In genomic region chr3:38601971-38602550, GRCh38 we compare ENCODE assay signal across 25 cellular contexts. TPM values are rescaled to one million over a fixed set of nuclear protein-coding genes. Genes with fewer than 3 reads are reported as not detected.
DNase-seq lines count a peak whose midpoint lies in the region; FAIRE-seq and TF ChIP-seq lines count a peak whose summit lies in the region.
"Had no signal": no experiment of that assay in that cellular context is flagged by ENCODE, and none has a peak within 500 bp of the region (broad histone marks: within the 10 kb centered on the region; RNA-seq: fewer than 3 reads in every experiment).

No MANE protein-coding gene starts in this region.

- H3K4me3 ChIP-seq in retinal pigment epithelial cell (ENCODE audit: low read length) = no peak overlapping the region
- H3K4me3 ChIP-seq: SK-N-MC had no signal

- FAIRE-seq in D721Med (lab: Jason Lieb, UNC) = peak; percentile 77
- FAIRE-seq: RCC 7860 had no signal

- peaks cover 6% of the 10 kb centered on the region for H3K4me1 Mint-ChIP-seq in glutamatergic neuron (ENCODE audit: low read depth, unreplicated experiment)
- H3K4me1 Mint-ChIP-seq in nephron progenitor cell = peaks cover 4% of the 10 kb centered on the region
- H3K4me1 Mint-ChIP-seq: CD14-positive monocyte had no signal

- H3K27me3 Mint-ChIP-seq in glutamatergic neuron (ENCODE audit: unreplicated experiment) (peaks cover 11% of the 10 kb centered on the region), nephron progenitor cell (ENCODE audit: low read depth, poor library complexity) (peaks cover 10% of the 10 kb centered on the region)

- DNase-seq in D721Med (ENCODE audit: insufficient read length, low spot score) (peak; percentile 71), NCI-H82 treated with DMSO at 0.1 percent for 48 hours (lab: John Stamatoyannopoulos, UW; ENCODE audit: unreplicated experiment) (peak; percentile 99), glutamatergic neuron (no peak), retinal pigment epithelial cell (ENCODE audit: low read depth) (peak; percentile 91), nephron progenitor cell (no peak), hippocampal formation (lab: John Stamatoyannopoulos, UW) (no peak), NCI-H2196 (lab: John Stamatoyannopoulos, UW; ENCODE audit: unreplicated experiment) (no peak)
- DNase-seq in activated CD8-positive, alpha-beta memory T cell treated with anti-CD3 and anti-CD28 coated beads for 24 hours = no peak
- DNase-seq: AML-193; GDM1; HCEC 1CT; Karpas-422; NCI-H1048; NCI-H1436; NCI-H1930; NCI-H345; NCI-H526 treated with DMSO at 0.1 percent for 48 hours; NK-92 treated with Interleukin-12 subunit alpha and Interleukin-12 subunit beta, amount 100 ng/mL, for 24 hours; Right ventricle myocardium superior had no signal

- H3K27ac Mint-ChIP-seq in glutamatergic neuron (ENCODE audit: unreplicated experiment) = peak overlapping the region; percentile 67
- no peak overlapping the region for H3K27ac Mint-ChIP-seq in nephron progenitor cell
- H3K27ac Mint-ChIP-seq: CD14-positive monocyte, IgD-negative memory B cell had no signal

- peaks cover 3% of the 10 kb centered on the region for H3K36me3 Mint-ChIP-seq in glutamatergic neuron (ENCODE audit: unreplicated experiment)
- no peaks in the 10 kb centered on the region for H3K36me3 Mint-ChIP-seq in nephron progenitor cell (ENCODE audit: low read depth)
- H3K36me3 Mint-ChIP-seq: CD14-positive monocyte had no signal

- H3K9me3 Mint-ChIP-seq in glutamatergic neuron (ENCODE audit: unreplicated experiment) = peaks cover 19% of the 10 kb centered on the region
- no peaks in the 10 kb centered on the region for H3K9me3 Mint-ChIP-seq in nephron progenitor cell

- TF ChIP-seq CTCF in D721Med (IDR thresholded peaks at IDR 0.05; ENCODE audit: insufficient read depth, missing control alignments) = no peak
- TF ChIP-seq CTCF in glutamatergic neuron (IDR thresholded peaks at IDR 0.05; ENCODE audit: partially characterized antibody, unreplicated experiment) = no peak
- no peak for TF ChIP-seq CTCF in retinal pigment epithelial cell (conservative IDR thresholded peaks at IDR 0.05; ENCODE audit: low read depth, low read length)
- no peak for TF ChIP-seq CTCF in nephron progenitor cell (IDR thresholded peaks at IDR 0.05)

- H3K4me3 Mint-ChIP-seq in glutamatergic neuron (ENCODE audit: unreplicated experiment) (no peak overlapping the region), nephron progenitor cell (no peak overlapping the region)
- H3K4me3 Mint-ChIP-seq: CD14-positive monocyte, IgD-negative memory B cell had no signal

RNA-seq across cellular contexts. Expression of gene SCN5A, which starts 47.4 kb away (rescaled TPM):
- total RNA-seq in glutamatergic neuron (ENCODE audit: unreplicated experiment) = 4.8 TPM
- total RNA-seq: MCF 10A, OCI-LY7 had no signal

Comparison
In these comparisons a context has a peak if more than half of its experiments do, and no peak if none do; other contexts are left out.
1. DNase-seq: peak in D721Med (single experiment), NCI-H82 treated with DMSO at 0.1 percent for 48 hours (single experiment) and retinal pigment epithelial cell (single experiment); none in glutamatergic neuron (single experiment), nephron progenitor cell (single experiment), hippocampal formation (0 of 2), activated CD8-positive, alpha-beta memory T cell treated with anti-CD3 and anti-CD28 coated beads for 24 hours (single experiment) and NCI-H2196 (single experiment).